In genomic region chr17:57872536-57872935, GRCh38 we compare ENCODE assay signal across 27 cellular contexts. TPM values are rescaled to one million over a fixed set of nuclear protein-coding genes. Genes with fewer than 3 reads are reported as not detected.
DNase-seq lines count a peak whose midpoint lies in the region; TF ChIP-seq lines count a peak whose summit lies in the region.
"Had no signal": no experiment of that assay in that cellular context is flagged by ENCODE, and none has a peak within 500 bp of the region (broad histone marks: within the 10 kb centered on the region; RNA-seq: fewer than 3 reads in every experiment).

No MANE protein-coding gene starts in this region.

- no peak overlapping the region for H3K9ac ChIP-seq in muscle layer of colon (ENCODE audit: low read length)
- no peak overlapping the region for H3K9ac ChIP-seq in smooth muscle cell (ENCODE audit: low read depth)

- H2AFZ ChIP-seq in smooth muscle cell (ENCODE audit: low read depth) = no peak overlapping the region

- no peak for DNase-seq in A673 (ENCODE audit: low spot score)
- peak in 1 of 2 experiments; percentile 55 for DNase-seq in HL-60 (ENCODE audit: low read depth in 1 of 2, low spot score in 1 of 2)
- no peak for DNase-seq in adrenal gland
- no peak for DNase-seq in HUDEP-2 (lab: John Stamatoyannopoulos, UW; ENCODE audit: unreplicated experiment in 76 of 76)
- no peak for DNase-seq in NCI-H524 (lab: John Stamatoyannopoulos, UW)
- no peak for DNase-seq in smooth muscle cell (lab: John Stamatoyannopoulos, UW; ENCODE audit: unreplicated experiment)
- no peak for DNase-seq in NCI-H1694 (lab: John Stamatoyannopoulos, UW)
- DNase-seq: activated CD4-positive, CD25-positive, alpha-beta regulatory T cell; activated naive CD4-positive, alpha-beta T cell treated with anti-CD3 and anti-CD28 coated beads for 36 hours; amniotic stem cell; Caco-2; DND-41; foreskin keratinocyte; Karpas-422; kidney glomerular epithelial cell; NCI-H1048; NCI-H1694 treated with DMSO at 0.1 percent for 48 hours; NCI-H2171 treated with DMSO at 0.1 percent for 48 hours; NCI-H510A treated with DMSO at 0.1 percent for 48 hours; Peyer's patch; stimulated activated CD4-positive, alpha-beta T cell treated with anti-CD3 and anti-CD28 coated beads, Interleukin-15, amount 100 ng/mL, for 24 hours; stimulated activated naive CD8-positive, alpha-beta T cell treated with anti-CD3 and anti-CD28 coated beads, Interleukin-15, Interleukin-2, amounts not matched to agents 100 U/mL and 50 U/mL, for 24 hours; SW 1271; T-helper 9 cell had no signal

- H3K4me2 ChIP-seq in smooth muscle cell = no peak overlapping the region

- WGBS in adrenal gland, 4 donors = 65 to 89% (median 73%) methylated on average over 9 to 14 of the region's 14 CpGs
- 98% methylated on average over 14 of the region's 14 CpGs for WGBS in smooth muscle cell (ENCODE audit: low lambda C conversion rate)

- no peak for TF ChIP-seq CTCF in A673 (conservative IDR thresholded peaks at IDR 0.05; ENCODE audit: low read depth, low read length)
- no peak for TF ChIP-seq CTCF in HL-60 (IDR thresholded peaks at IDR 0.05; ENCODE audit: insufficient read depth, low read length)
- TF ChIP-seq CTCF in adrenal gland (IDR thresholded peaks at IDR 0.05) = no peak
- no peak for TF ChIP-seq CTCF in smooth muscle cell (IDR thresholded peaks at IDR 0.05; ENCODE audit: borderline replicate concordance, insufficient read depth, poor library complexity, severe bottlenecking)

- POLR2A ChIA-PET in A673 (lab: Charles Lee; ENCODE audit: low non-redundant PET) = interaction anchor here (0.6 kb wide), 1 partner anchor 121 kb away, joined by 5 read pairs; no protein-coding TSS in a partner anchor

- no TSS peak for BruUV-seq in A673 (replicated peaks; lab: Mats Ljungman, UMichigan)

- no peaks in the 10 kb centered on the region for H3K79me2 ChIP-seq in smooth muscle cell (ENCODE audit: low read depth)

- peaks cover 27% of the 10 kb centered on the region for H3F3A ChIP-seq in smooth muscle cell (ENCODE audit: low read depth)

- peaks cover 53% of the 10 kb centered on the region for H3K4me1 ChIP-seq in A673 (ENCODE audit: insufficient read depth, low read length, poor library complexity, severe bottlenecking)
- peaks cover 57 to 90% of the 10 kb centered on the region in 2 donors for H3K4me1 ChIP-seq in adrenal gland (replicated peaks in 1 of 2)
- peaks cover 87% of the 10 kb centered on the region for H3K4me1 ChIP-seq in muscle layer of colon (ENCODE audit: insufficient read depth, low read length)
- H3K4me1 ChIP-seq in smooth muscle cell (ENCODE audit: low read depth) = peaks cover 37% of the 10 kb centered on the region

- H4K20me1 ChIP-seq in smooth muscle cell (ENCODE audit: low read depth) = peaks cover 9% of the 10 kb centered on the region

- H3K9me3 ChIP-seq in A673 (ENCODE audit: low read depth, low read length, poor library complexity, severe bottlenecking) (no peaks in the 10 kb centered on the region), adrenal gland (replicated peaks in 1 of 3) (no peaks in the 10 kb centered on the region), muscle layer of colon (ENCODE audit: low read length) (no peaks in the 10 kb centered on the region), smooth muscle cell (replicated peaks; ENCODE audit: low read depth) (no peaks in the 10 kb centered on the region)
- H3K9me3 ChIP-seq: Caco-2, heart right ventricle, Peyer's patch had no signal

- H3K27me3 ChIP-seq in A673 (replicated peaks; ENCODE audit: insufficient read depth, low read depth, low read length, poor library complexity) (no peaks in the 10 kb centered on the region), HL-60 (ENCODE audit: insufficient read depth, poor library complexity, severe bottlenecking) (no peaks in the 10 kb centered on the region), adrenal gland (no peaks in the 10 kb centered on the region), muscle layer of colon (ENCODE audit: control insufficient read depth in 1 of 2, insufficient read depth in 2 of 2, low read length in 2 of 2) (no peaks in the 10 kb centered on the region), smooth muscle cell (ENCODE audit: low read depth) (no peaks in the 10 kb centered on the region)
- H3K27me3 ChIP-seq: foreskin keratinocyte, heart right ventricle, Peyer's patch had no signal

- no peak for TF ChIP-seq POLR2A in adrenal gland (IDR thresholded peaks at IDR 0.05)

- CTCF ChIA-PET in A673 (lab: Charles Lee) = no interaction called here

- peak overlapping the region; percentile 95 for H3K27ac ChIP-seq in A673 (ENCODE audit: low read depth, low read length, poor library complexity, severe bottlenecking)
- H3K27ac ChIP-seq in HL-60 (replicated peaks) = peak overlapping the region; percentile 63
- peak overlapping the region in 3 of 5 donors; percentile 88 to 95 (median 89) for H3K27ac ChIP-seq in adrenal gland
- peak overlapping the region; percentile 53 for H3K27ac ChIP-seq in muscle layer of colon (ENCODE audit: low read depth, low read length)
- no peak overlapping the region for H3K27ac ChIP-seq in smooth muscle cell (ENCODE audit: low read depth)
- H3K27ac ChIP-seq: foreskin keratinocyte had no signal

- H3K36me3 ChIP-seq in A673 (ENCODE audit: insufficient read depth, low read length, poor library complexity, severe bottlenecking) (peaks cover 26% of the 10 kb centered on the region), adrenal gland (replicated peaks in 1 of 2) (peaks cover 0 to 12% of the 10 kb centered on the region in 2 donors), muscle layer of colon (ENCODE audit: insufficient read depth, low read length) (peaks cover 64% of the 10 kb centered on the region), smooth muscle cell (ENCODE audit: low read depth) (no peaks in the 10 kb centered on the region)
- H3K36me3 ChIP-seq: Peyer's patch had no signal

- H3K4me3 ChIP-seq in A673 (ENCODE audit: low read depth, low read length, poor library complexity, severe bottlenecking) (no peak overlapping the region), HL-60 (replicated peaks; ENCODE audit: insufficient read depth, low read length) (no peak overlapping the region), adrenal gland (no peak overlapping the region), muscle layer of colon (ENCODE audit: low read depth in 1 of 2, low read length in 2 of 2) (no peak overlapping the region), smooth muscle cell (no peak overlapping the region)
- H3K4me3 ChIP-seq: coronary artery, heart right ventricle, Peyer's patch had no signal

- intact Hi-C loops in A673 (cut with micrococcal nuclease; ENCODE audit: unreplicated experiment) (no loop called here), adrenal gland (cut with DNase I) (no loop called here)

RNA-seq across cellular contexts. Expression of gene MRPS23, which starts 22.7 kb away (rescaled TPM):
- total RNA-seq in A673 (2021) (94.2 and 100 TPM in 2 replicates), adrenal gland (10 to 100 TPM in 7 of 8 donors, 1 to 10 TPM in 1; 8.5 to 52.2 (median 36.6) TPM), smooth muscle cell (32.3 and 33.1 TPM in 2 replicates)
- polyA plus RNA-seq in adrenal gland (10 to 100 TPM; 10.3 to 70.4 (median 10.8) TPM), smooth muscle cell (48.4 and 51.1 TPM in 2 replicates)
